ENCODE assay signal across 9 cellular contexts in the genomic region with DNA sequence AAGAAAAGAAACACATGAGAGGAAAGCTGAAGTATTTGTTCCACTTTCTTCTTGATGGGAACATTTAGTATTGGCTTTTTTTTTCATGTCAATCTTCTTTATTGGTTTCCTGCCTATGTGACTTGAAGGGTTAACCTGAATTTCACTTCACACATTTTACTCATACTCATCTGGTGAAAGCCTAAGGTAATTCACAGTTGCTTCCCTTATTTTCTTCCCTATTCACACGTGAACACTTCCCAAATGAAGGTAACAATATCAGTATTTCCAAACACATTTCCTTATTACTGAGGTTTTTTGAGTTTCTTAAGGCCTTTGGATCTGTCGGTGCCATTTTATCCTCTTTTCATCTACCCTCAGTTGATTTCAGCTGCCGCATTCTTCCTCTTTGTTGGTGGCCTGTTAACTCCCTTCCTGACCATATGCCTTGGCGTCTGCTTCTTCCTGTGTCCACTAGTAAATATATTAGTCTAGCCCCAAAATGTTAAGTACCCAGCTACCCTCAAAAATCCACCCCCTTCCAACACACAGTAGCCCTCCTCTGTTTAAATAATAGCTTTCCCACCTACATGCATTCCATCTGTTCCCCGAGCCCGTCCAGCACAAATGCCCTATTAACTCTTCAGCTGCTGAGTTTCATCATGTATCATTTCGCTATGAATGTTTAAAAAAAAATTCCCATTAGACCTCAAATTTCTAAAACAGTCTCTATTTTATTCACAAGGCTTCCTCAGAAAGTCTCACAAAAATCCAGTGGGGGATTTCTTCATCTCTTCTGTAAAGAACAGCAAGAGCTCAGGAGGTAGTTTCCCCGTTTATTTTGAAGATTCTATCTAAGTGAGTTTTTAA.
A peak's percentile ranks its signal among the peaks of the same experiment; 100 is the strongest.
DNase-seq lines count a peak whose midpoint lies in the region; ATAC-seq and TF ChIP-seq lines count a peak whose summit lies in the region.
"Had no signal": no experiment of that assay in that cellular context is flagged by ENCODE, and none has a peak within 500 bp of the region (broad histone marks: within the 10 kb centered on the region; RNA-seq: fewer than 3 reads in every experiment).

No MANE protein-coding gene starts in this region.

- TF ChIP-seq CTCF in activated CD8-positive, alpha-beta T cell treated with anti-CD3 and anti-CD28 coated beads for 36 hours (IDR thresholded peaks at IDR 0.05), result no peak
- TF ChIP-seq CTCF in suprapubic skin (IDR thresholded peaks at IDR 0.05), result no peak

- no peaks in the 10 kb centered on the region for H3K9me3 ChIP-seq in suprapubic skin

- no peak overlapping the region for H3K4me3 ChIP-seq in suprapubic skin

- POLR2A ChIA-PET in activated CD8-positive, alpha-beta T cell treated with anti-CD3 and anti-CD28 coated beads for 36 hours (lab: Charles Lee), result interaction anchor here (0.6 to 3.7 kb wide), 18 partner anchors 9 to 209 kb away, joined by 3 to 23 read pairs (median 5); a partner anchor contains a TSS

- peak; percentile 31 for ATAC-seq in activated CD8-positive, alpha-beta T cell treated with anti-CD3 and anti-CD28 coated beads for 36 hours
- ATAC-seq in GM19324 (IDR thresholded peaks at IDR 0.05; ENCODE audit: low FRiP score, unreplicated experiment) (no peak), GM18519 (IDR thresholded peaks at IDR 0.05; ENCODE audit: low FRiP score, unreplicated experiment) (no peak)

- H3K4me1 Mint-ChIP-seq in activated CD8-positive, alpha-beta T cell treated with anti-CD3 and anti-CD28 coated beads for 36 hours (ENCODE audit: low read depth), result peaks cover 64% of the 10 kb centered on the region
- H3K4me1 Mint-ChIP-seq in immature natural killer cell, result peaks cover 59 to 64% of the 10 kb centered on the region in 2 donors

- 30% methylated on average over 8 of the region's 8 CpGs for WGBS in suprapubic skin

- H3K27ac Mint-ChIP-seq in activated CD8-positive, alpha-beta T cell treated with anti-CD3 and anti-CD28 coated beads for 36 hours, result peak overlapping the region; percentile 87
- H3K27ac Mint-ChIP-seq in immature natural killer cell, result peak overlapping the region; percentile 62 to 95 (median 86)

- peak overlapping the region; percentile 77 for H3K27ac ChIP-seq in suprapubic skin
- H3K27ac ChIP-seq: KMS-11 had no signal

- peaks cover 13% of the 10 kb centered on the region for H3K36me3 ChIP-seq in suprapubic skin

- peak overlapping the region; percentile 55 for H3K4me3 Mint-ChIP-seq in activated CD8-positive, alpha-beta T cell treated with anti-CD3 and anti-CD28 coated beads for 36 hours
- peak overlapping the region; percentile 5 to 77 (median 55) for H3K4me3 Mint-ChIP-seq in immature natural killer cell

- DNase-seq in SKM-1 treated with dmso at 0.1 percent for 144 hours (lab: John Stamatoyannopoulos, UW; ENCODE audit: unreplicated experiment) (peak; percentile 17), SKM-1 (lab: John Stamatoyannopoulos, UW; ENCODE audit: unreplicated experiment) (no peak), immature natural killer cell (no peak), suprapubic skin (ENCODE audit: low spot score in 2 of 2) (no peak), NCI-H2196 treated with DMSO at 0.1 percent for 48 hours (lab: John Stamatoyannopoulos, UW; ENCODE audit: unreplicated experiment) (no peak)
- no peak for DNase-seq in activated CD8-positive, alpha-beta T cell treated with anti-CD3 and anti-CD28 coated beads for 36 hours

- CTCF ChIA-PET in activated CD8-positive, alpha-beta T cell treated with anti-CD3 and anti-CD28 coated beads for 36 hours (lab: Charles Lee), result interaction anchor here (0.7 to 2.1 kb wide), 13 partner anchors 9 to 175 kb away, joined by 3 to 12 read pairs (median 4); no protein-coding TSS in a partner anchor

- H3K36me3 Mint-ChIP-seq in activated CD8-positive, alpha-beta T cell treated with anti-CD3 and anti-CD28 coated beads for 36 hours (ENCODE audit: low read depth), result peaks cover 72% of the 10 kb centered on the region
- peaks cover 0 to 9% (median 0%) of the 10 kb centered on the region in 3 donors for H3K36me3 Mint-ChIP-seq in immature natural killer cell

- TF ChIP-seq POLR2A in suprapubic skin (IDR thresholded peaks at IDR 0.05), result no peak

- no peak for TF ChIP-seq EP300 in suprapubic skin (IDR thresholded peaks at IDR 0.05)

- H3K4me1 ChIP-seq in suprapubic skin, result peaks cover 49% of the 10 kb centered on the region

- no peaks in the 10 kb centered on the region for H3K27me3 Mint-ChIP-seq in activated CD8-positive, alpha-beta T cell treated with anti-CD3 and anti-CD28 coated beads for 36 hours
- peaks cover 2 to 4% (median 3%) of the 10 kb centered on the region in 3 donors for H3K27me3 Mint-ChIP-seq in immature natural killer cell (ENCODE audit: low read depth in 3 of 3)

- H3K9me3 Mint-ChIP-seq in activated CD8-positive, alpha-beta T cell treated with anti-CD3 and anti-CD28 coated beads for 36 hours, result no peaks in the 10 kb centered on the region
- no peaks in the 10 kb centered on the region for H3K9me3 Mint-ChIP-seq in immature natural killer cell

- no peaks in the 10 kb centered on the region for H3K27me3 ChIP-seq in suprapubic skin

- intact Hi-C loops in activated CD8-positive, alpha-beta T cell treated with anti-CD3 and anti-CD28 coated beads for 36 hours (cut with micrococcal nuclease), result loop anchor here (2.0 kb wide), 1 partner anchor 42 kb away; no protein-coding TSS in a partner anchor
